Comparison of ENCODE assay signal across 18 cellular contexts in genomic region chr10:125163803-125164202, GRCh38. TPM values are rescaled to one million over a fixed set of nuclear protein-coding genes. Genes with fewer than 3 reads are reported as not detected.
DNase-seq lines count a peak whose midpoint lies in the region; ATAC-seq and TF ChIP-seq lines count a peak whose summit lies in the region.
"Had no signal": no experiment of that assay in that cellular context is flagged by ENCODE, and none has a peak within 500 bp of the region (broad histone marks: within the 10 kb centered on the region; RNA-seq: fewer than 3 reads in every experiment).

No MANE protein-coding gene starts in this region.

- no peaks in the 10 kb centered on the region for H3K9me3 ChIP-seq in BLaER1
- H3K9me3 ChIP-seq in HEK293 (ENCODE audit: control insufficient read depth, insufficient read depth, low read depth, low read length) = no peaks in the 10 kb centered on the region
- no peaks in the 10 kb centered on the region for H3K9me3 ChIP-seq in endodermal cell (ENCODE audit: control insufficient read depth, low read length)
- H3K9me3 ChIP-seq in osteoblast (ENCODE audit: low read depth, low read length) = no peaks in the 10 kb centered on the region
- H3K9me3 ChIP-seq in PC-3 (ENCODE audit: low read length) = no peaks in the 10 kb centered on the region

- H3K27me3 Mint-ChIP-seq in endodermal cell (ENCODE audit: insufficient read depth) = peaks cover 45% of the 10 kb centered on the region

- H3K4me3 ChIP-seq in BLaER1 = no peak overlapping the region
- H3K4me3 ChIP-seq in HEK293 (ENCODE audit: low read depth, low read length) = no peak overlapping the region
- no peak overlapping the region for H3K4me3 ChIP-seq in endodermal cell (ENCODE audit: low read length)
- no peak overlapping the region for H3K4me3 ChIP-seq in osteoblast (ENCODE audit: insufficient read depth, low read length)
- no peak overlapping the region for H3K4me3 ChIP-seq in PC-3 (ENCODE audit: low read length)
- H3K4me3 ChIP-seq: GM23338 had no signal

- H3K9me3 Mint-ChIP-seq in endodermal cell = no peaks in the 10 kb centered on the region
- H3K9me3 Mint-ChIP-seq: GM23338, HFFc6 had no signal

- H4K20me1 ChIP-seq in BLaER1 (no peaks in the 10 kb centered on the region), osteoblast (ENCODE audit: insufficient read depth, low read length) (no peaks in the 10 kb centered on the region), PC-3 (ENCODE audit: low read length) (no peaks in the 10 kb centered on the region)

- no peak overlapping the region for H3K4me3 Mint-ChIP-seq in endodermal cell
- H3K4me3 Mint-ChIP-seq: B cell, CD14-positive monocyte, GM23338, HFFc6 had no signal

- no peaks in the 10 kb centered on the region for H3K27me3 ChIP-seq in BLaER1
- peaks cover 47% of the 10 kb centered on the region for H3K27me3 ChIP-seq in endodermal cell (ENCODE audit: control insufficient read depth, insufficient read depth, low read length, poor library complexity, severe bottlenecking)
- H3K27me3 ChIP-seq in osteoblast (ENCODE audit: insufficient read depth, low read length) = peaks cover 6% of the 10 kb centered on the region
- no peaks in the 10 kb centered on the region for H3K27me3 ChIP-seq in PC-3 (ENCODE audit: low read length)

- H3K4me2 ChIP-seq in BLaER1 (peak overlapping the region; percentile 48), osteoblast (ENCODE audit: insufficient read depth, low read length) (no peak overlapping the region), PC-3 (ENCODE audit: low read length) (no peak overlapping the region)
- H3K4me2 ChIP-seq: GM23338 had no signal

- H3K36me3 ChIP-seq in BLaER1 (no peaks in the 10 kb centered on the region), HEK293 (ENCODE audit: control insufficient read depth in 2 of 2, insufficient read depth in 1 of 2, low read length in 2 of 2) (no peaks in the 10 kb centered on the region), endodermal cell (ENCODE audit: control insufficient read depth, insufficient read depth, low read length) (no peaks in the 10 kb centered on the region), osteoblast (ENCODE audit: insufficient read depth, low read length) (no peaks in the 10 kb centered on the region), PC-3 (ENCODE audit: low read depth, low read length) (no peaks in the 10 kb centered on the region)

- intact Hi-C loops in PC-3 (cut with micrococcal nuclease) = loop anchor here (5.0 kb wide), 1 partner anchor 68 kb away; no protein-coding TSS in a partner anchor

- no peak overlapping the region for H3K27ac Mint-ChIP-seq in endodermal cell
- H3K27ac Mint-ChIP-seq: B cell; CD14-positive monocyte; CD4-positive, alpha-beta memory T cell; GM23338; HFFc6; IgD-negative memory B cell had no signal

- BruUV-seq in PC-3 (replicated peaks; lab: Mats Ljungman, UMichigan) = no TSS peak

- no peaks in the 10 kb centered on the region for H3K36me3 Mint-ChIP-seq in endodermal cell (ENCODE audit: low read depth)
- H3K36me3 Mint-ChIP-seq: CD14-positive monocyte; CD4-positive, alpha-beta memory T cell had no signal

- H3K4me1 ChIP-seq in BLaER1 = peaks cover 29% of the 10 kb centered on the region
- H3K4me1 ChIP-seq in HEK293 (ENCODE audit: control insufficient read depth, insufficient read depth, low read length) = no peaks in the 10 kb centered on the region; the same call in 1 of the 2 replicates
- H3K4me1 ChIP-seq in endodermal cell (ENCODE audit: control insufficient read depth, insufficient read depth, low read length) = peaks cover 4% of the 10 kb centered on the region
- peaks cover 6% of the 10 kb centered on the region for H3K4me1 ChIP-seq in osteoblast (ENCODE audit: insufficient read depth, low read length)
- H3K4me1 ChIP-seq in PC-3 (ENCODE audit: insufficient read depth, low read length) = peaks cover 11% of the 10 kb centered on the region

- H3F3A ChIP-seq in PC-3 (ENCODE audit: low read length, unreplicated experiment) = no peaks in the 10 kb centered on the region

- no peak overlapping the region for H2AFZ ChIP-seq in osteoblast (ENCODE audit: low read length)
- no peak overlapping the region for H2AFZ ChIP-seq in PC-3 (ENCODE audit: low read length)
- H2AFZ ChIP-seq: GM23338 had no signal

- H3K27ac ChIP-seq in BLaER1 (no peak overlapping the region), HEK293 (ENCODE audit: extremely low read depth, low read depth, low read length) (no peak overlapping the region), endodermal cell (ENCODE audit: low read depth, low read length) (no peak overlapping the region), osteoblast (ENCODE audit: low read depth, low read length) (no peak overlapping the region), PC-3 (ENCODE audit: low read length) (no peak overlapping the region)

- H3K79me2 ChIP-seq in osteoblast (ENCODE audit: insufficient read depth, low read length) = peaks cover 2% of the 10 kb centered on the region
- H3K79me2 ChIP-seq in PC-3 (ENCODE audit: low read length) = peaks cover 9% of the 10 kb centered on the region

- no peaks in the 10 kb centered on the region for H3K9me2 ChIP-seq in PC-3 (replicated peaks; ENCODE audit: low read length)

- H3K9ac ChIP-seq in BLaER1 (no peak overlapping the region), endodermal cell (ENCODE audit: extremely low read depth, low read length, poor library complexity, severe bottlenecking) (no peak overlapping the region), PC-3 (ENCODE audit: low read length) (no peak overlapping the region)

- POLR2A ChIA-PET in HEK293 (lab: Yijun Ruan, JAX) = no interaction called here
- POLR2A ChIA-PET in PC-3 (lab: Charles Lee; ENCODE audit: unreplicated experiment) = no interaction called here

- peak; percentile 15 for DNase-seq in endodermal cell
- DNase-seq in osteoblast (ENCODE audit: insufficient read length, low spot score, missing footprints) = peak; percentile 84
- DNase-seq in PC-3 = no peak
- no peak for DNase-seq in NCI-H187 treated with DMSO at 0.1 percent for 48 hours (lab: John Stamatoyannopoulos, UW)
- DNase-seq: CD4-positive, alpha-beta memory T cell; DMS153; DMS79; GDM1; HCEC 1CT; HFFc6 had no signal

- no peak for TF ChIP-seq CTCF in HEK293 (tag by site-specific recombination; IDR thresholded peaks at IDR 0.05)
- no peak for TF ChIP-seq CTCF in endodermal cell (conservative IDR thresholded peaks at IDR 0.05)
- no peak for TF ChIP-seq CTCF in osteoblast (IDR thresholded peaks at IDR 0.05; ENCODE audit: extremely low read depth, low read depth, low read length)
- no peak for TF ChIP-seq CTCF in PC-3 (conservative IDR thresholded peaks at IDR 0.05; ENCODE audit: low read depth, low read length)

- WGBS in endodermal cell (ENCODE audit: insufficient coverage in 1 of 2, insufficient read length in 1 of 2), 2 experiments = 90 to 91% methylated on average over 5 of the region's 5 CpGs

- CTCF ChIA-PET in HEK293 (lab: Yijun Ruan, JAX) (interaction anchor here (0.6 to 0.7 kb wide), 2 partner anchors 13 to 234 kb away, joined by 3 to 4 read pairs; no protein-coding TSS in a partner anchor), PC-3 (lab: Charles Lee) (no interaction called here)

- ATAC-seq in PC-3 = no peak
- ATAC-seq in GM21529 (IDR thresholded peaks at IDR 0.05; ENCODE audit: unreplicated experiment) = no peak
- ATAC-seq: GM23338, HepG2 had no signal

- peaks cover 5% of the 10 kb centered on the region for H3K4me1 Mint-ChIP-seq in endodermal cell
- H3K4me1 Mint-ChIP-seq: B cell, IgD-negative memory B cell had no signal

TF ChIP-seq in HEK293, 187 proteins besides CTCF, POLR2A, EP300 and RAD21:
- TF ChIP-seq ZBTB44 (tag by site-specific recombination; IDR thresholded peaks at IDR 0.05) (no peak), ZNF449 (tag by site-specific recombination; IDR thresholded peaks at IDR 0.05) (peak; percentile 98)

RNA-seq across cellular contexts. Expression of gene CTBP2, which starts 3.4 kb away (rescaled TPM):
- total RNA-seq in endodermal cell = 100 to 1,000 TPM in 1 of 2 donors, 10 to 100 TPM in 1; 75.3 to 109 TPM
- 119 TPM for polyA plus RNA-seq in endodermal cell (2013, experiment 1 of 2)
- 108 TPM for polyA plus RNA-seq in endodermal cell (2013, experiment 2 of 2)
- total RNA-seq in osteoblast = 65.1 and 65.9 TPM in 2 replicates
- 78.9 and 97.2 TPM in 2 replicates for total RNA-seq in PC-3 (2014; rRNA removed)
- total RNA-seq: HepG2 had no signal

Comparison
In these comparisons a context has a peak if more than half of its experiments do, and no peak if none do; other contexts are left out.
1. DNase-seq: peak in endodermal cell (single experiment) and osteoblast (single experiment); none in PC-3 (single experiment) and NCI-H187 treated with DMSO at 0.1 percent for 48 hours (single experiment).